In the genomic region with DNA sequence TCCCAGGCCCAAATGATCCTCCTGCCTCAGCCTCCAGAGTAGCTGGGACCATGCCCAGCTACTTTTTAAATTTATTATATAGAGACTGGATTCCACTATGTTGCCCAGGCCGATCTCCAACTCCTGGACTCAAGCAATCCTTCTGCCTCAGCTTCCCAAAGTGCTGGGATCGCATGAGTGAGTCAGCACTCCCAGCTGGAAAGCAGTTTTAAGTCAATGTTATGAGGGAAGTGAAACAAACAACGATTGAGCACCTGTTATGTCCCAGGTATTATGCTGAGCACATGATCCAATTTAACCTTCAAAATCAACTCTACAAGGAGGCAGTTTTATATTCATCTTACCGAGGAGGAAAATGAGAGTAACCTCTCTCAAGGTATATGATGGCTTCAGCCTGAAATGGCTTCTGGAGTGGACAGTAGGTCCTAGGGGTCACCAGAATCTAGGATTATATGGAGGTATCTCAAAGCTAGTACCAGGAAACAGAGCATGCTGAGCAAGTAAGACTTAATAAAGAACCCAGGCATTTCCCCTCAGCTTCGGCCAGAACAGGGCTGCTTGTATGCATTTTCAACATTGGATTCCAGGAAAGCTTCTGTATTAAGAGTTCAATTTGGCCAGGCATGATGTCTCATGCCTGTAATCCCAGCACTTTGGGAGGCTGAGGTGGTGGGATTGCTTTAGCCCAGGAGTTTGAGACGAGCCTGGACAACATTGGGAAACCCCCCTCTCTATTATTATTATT, we compare ENCODE assay signal across 14 cellular contexts. TPM values are rescaled to one million over a fixed set of nuclear protein-coding genes. Genes with fewer than 3 reads are reported as not detected.
"Had no signal": no experiment of that assay in that cellular context is flagged by ENCODE, and none has a peak within 500 bp of the region (broad histone marks: within the 10 kb centered on the region; RNA-seq: fewer than 3 reads in every experiment).

No MANE protein-coding gene starts in this region.

- H3K27ac ChIP-seq: lower lobe of right lung, spleen had no signal

- DNase-seq: activated CD4-positive, alpha-beta T cell treated with anti-CD3 and anti-CD28 coated beads, Interleukin-2, amount 50 U/mL, for 1 hour; activated naive CD4-positive, alpha-beta T cell treated with Interleukin-2 at 50 U/mL for 16 hours; dorsolateral prefrontal cortex; foreskin fibroblast; lower lobe of right lung; spleen; T-cell; T-helper 9 cell had no signal

- H3K9me3 Mint-ChIP-seq: mesothelial cell of epicardium, neural crest cell, T-cell had no signal

- H3K4me1 Mint-ChIP-seq: activated T-helper 17 cell treated with anti-CD3 and anti-CD28 coated beads, Interleukin-2, amount 50 U/mL, for 72 hours; T-cell had no signal

- H3K27me3 ChIP-seq: spleen had no signal

- H3K36me3 Mint-ChIP-seq: mesothelial cell of epicardium, T-cell had no signal

- H3K4me3 Mint-ChIP-seq: activated T-helper 17 cell treated with anti-CD3 and anti-CD28 coated beads, Interleukin-2, amount 50 U/mL, for 72 hours; mesothelial cell of epicardium; neural crest cell; stimulated activated naive CD8-positive, alpha-beta T cell treated with anti-CD3 and anti-CD28 coated beads, Interleukin-15, Interleukin-2, amounts not matched to agents 100 ng/mL and 50 ng/mL, for 24 hours; T-cell had no signal

- H3K4me3 ChIP-seq: dorsolateral prefrontal cortex, lower lobe of right lung, spleen had no signal

- H3K27ac Mint-ChIP-seq: activated T-helper 17 cell treated with anti-CD3 and anti-CD28 coated beads, Interleukin-2, amount 50 U/mL, for 72 hours; mesothelial cell of epicardium; stimulated activated naive CD8-positive, alpha-beta T cell treated with anti-CD3 and anti-CD28 coated beads, Interleukin-15, Interleukin-2, amounts not matched to agents 100 ng/mL and 50 ng/mL, for 24 hours; T-cell had no signal

- H3K36me3 ChIP-seq: lower lobe of right lung, spleen had no signal

- H3K9me3 ChIP-seq: lower lobe of right lung, spleen had no signal

- FAIRE-seq: astrocyte, endometrium had no signal

RNA-seq across cellular contexts. Expression of a gene that starts 55.0 kb away (rescaled TPM):
- total RNA-seq: neural crest cell had no signal
